32 cellular contexts compared by ENCODE assay signal in the genomic region with DNA sequence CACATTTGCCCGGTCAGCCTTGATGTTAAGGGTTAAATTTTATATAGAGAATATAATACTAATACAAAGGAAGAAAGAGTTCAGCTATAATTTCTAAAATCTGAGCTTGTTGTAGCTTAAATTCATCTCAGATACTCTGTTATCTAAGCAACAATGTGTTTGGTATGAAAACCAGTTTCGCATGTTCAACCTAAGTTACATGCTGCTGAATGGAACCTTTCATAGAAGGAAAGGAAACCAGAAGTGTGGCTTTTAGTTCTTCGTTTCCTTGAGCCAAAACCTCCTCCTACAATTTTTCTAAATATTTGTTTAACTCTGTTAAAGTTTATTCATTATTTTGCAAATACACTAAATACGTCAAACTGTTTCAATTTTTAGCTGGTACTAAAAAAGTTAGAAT. TPM values are rescaled to one million over a fixed set of nuclear protein-coding genes. Genes with fewer than 3 reads are reported as not detected.
"Had no signal": no experiment of that assay in that cellular context is flagged by ENCODE, and none has a peak within 500 bp of the region (broad histone marks: within the 10 kb centered on the region; RNA-seq: fewer than 3 reads in every experiment).

No MANE protein-coding gene starts in this region.

- H3K9me3 ChIP-seq: esophagus muscularis mucosa, heart right ventricle, left ventricle myocardium inferior, neutrophil, prostate gland, testis had no signal

- H3K4me3 ChIP-seq: esophagus muscularis mucosa, heart right ventricle, left ventricle myocardium inferior, lung, prostate gland, skin epidermis, testis had no signal

- H3K36me3 ChIP-seq: neutrophil, prostate gland had no signal

- H3K36me3 Mint-ChIP-seq: activated naive CD4-positive, alpha-beta T cell treated with anti-CD3 and anti-CD28 coated beads, Interleukin-2, amount 50 U/mL, for 24 hours had no signal

- H3K27me3 ChIP-seq: esophagus muscularis mucosa, foreskin keratinocyte, heart right ventricle, neutrophil, testis had no signal

- H3K4me1 ChIP-seq: esophagus muscularis mucosa, foreskin keratinocyte, heart right ventricle, left ventricle myocardium inferior, prostate gland, testis had no signal

- H3K27ac Mint-ChIP-seq: activated B cell treated with CpG ODN at 0.5 μM for 24 hours; activated CD8-positive, alpha-beta T cell treated with anti-CD3 and anti-CD28 coated beads for 36 hours; activated naive CD4-positive, alpha-beta T cell treated with anti-CD3 and anti-CD28 coated beads, Interleukin-2, amount 50 U/mL, for 24 hours; activated naive CD8-positive, alpha-beta T cell treated with anti-CD3 and anti-CD28 coated beads, Interleukin-2, amount 50 U/mL, for 24 hours; activated T-helper 2 cell treated with anti-CD3 and anti-CD28 coated beads, Interferon-gamma antibody, Interleukin-2, Interleukin-4, amounts not matched to agents 10 μg/mL and 5 μg/mL and 100 μg/mL, durations not matched to agents 14 hours and 24 hours and 36 hours; nephron progenitor cell; stimulated activated memory B cell treated with anti-CD40 and anti-IgM and Interleukin-4, amounts not matched to agents 10 μg/mL and 1 μg/mL and 100 μg/mL, for 72 hours had no signal

- ATAC-seq: activated CD8-positive, alpha-beta T cell treated with anti-CD3 and anti-CD28 coated beads for 36 hours; activated naive CD8-positive, alpha-beta T cell treated with anti-CD3 and anti-CD28 coated beads, Interleukin-2, amount 50 U/mL, for 24 hours; foreskin keratinocyte; heart right ventricle; sciatic nerve; stimulated activated memory B cell treated with anti-CD40 and anti-IgM and Interleukin-4, amounts not matched to agents 10 μg/mL and 1 μg/mL and 100 μg/mL, for 72 hours had no signal

- H3K27me3 Mint-ChIP-seq: activated B cell treated with CpG ODN at 0.5 μM for 24 hours; activated CD8-positive, alpha-beta T cell treated with anti-CD3 and anti-CD28 coated beads for 36 hours; activated naive CD8-positive, alpha-beta T cell treated with anti-CD3 and anti-CD28 coated beads, Interleukin-2, amount 50 U/mL, for 24 hours; naive B cell; stimulated activated memory B cell treated with anti-CD40 and anti-IgM and Interleukin-4, amounts not matched to agents 10 μg/mL and 1 μg/mL and 100 μg/mL, for 72 hours had no signal

- H3K27ac ChIP-seq: esophagus muscularis mucosa, foreskin keratinocyte, heart right ventricle, left ventricle myocardium inferior, neutrophil, prostate gland, skin epidermis, testis had no signal

- H3K9me3 Mint-ChIP-seq: activated B cell treated with CpG ODN at 0.5 μM for 24 hours; activated CD8-positive, alpha-beta T cell treated with anti-CD3 and anti-CD28 coated beads for 36 hours; activated naive CD4-positive, alpha-beta T cell treated with anti-CD3 and anti-CD28 coated beads, Interleukin-2, amount 50 U/mL, for 24 hours; activated naive CD8-positive, alpha-beta T cell treated with anti-CD3 and anti-CD28 coated beads, Interleukin-2, amount 50 U/mL, for 24 hours; activated T-helper 2 cell treated with anti-CD3 and anti-CD28 coated beads, Interferon-gamma antibody, Interleukin-2, Interleukin-4, amounts not matched to agents 10 μg/mL and 5 μg/mL and 100 μg/mL, durations not matched to agents 14 hours and 24 hours and 36 hours; central memory CD8-positive, alpha-beta T cell; stimulated activated memory B cell treated with anti-CD40 and anti-IgM and Interleukin-4, amounts not matched to agents 10 μg/mL and 1 μg/mL and 100 μg/mL, for 72 hours had no signal

- H3K4me1 Mint-ChIP-seq: activated naive CD4-positive, alpha-beta T cell treated with anti-CD3 and anti-CD28 coated beads, Interleukin-2, amount 50 U/mL, for 24 hours; activated naive CD8-positive, alpha-beta T cell treated with anti-CD3 and anti-CD28 coated beads, Interleukin-2, amount 50 U/mL, for 24 hours; central memory CD8-positive, alpha-beta T cell; stimulated activated memory B cell treated with anti-CD40 and anti-IgM and Interleukin-4, amounts not matched to agents 10 μg/mL and 1 μg/mL and 100 μg/mL, for 72 hours had no signal

- H3K4me3 Mint-ChIP-seq: activated B cell treated with CpG ODN at 0.5 μM for 24 hours; activated CD8-positive, alpha-beta T cell treated with anti-CD3 and anti-CD28 coated beads for 36 hours; activated naive CD4-positive, alpha-beta T cell treated with anti-CD3 and anti-CD28 coated beads, Interleukin-2, amount 50 U/mL, for 24 hours; activated naive CD8-positive, alpha-beta T cell treated with anti-CD3 and anti-CD28 coated beads, Interleukin-2, amount 50 U/mL, for 24 hours; central memory CD8-positive, alpha-beta T cell; nephron progenitor cell; stimulated activated memory B cell treated with anti-CD40 and anti-IgM and Interleukin-4, amounts not matched to agents 10 μg/mL and 1 μg/mL and 100 μg/mL, for 72 hours had no signal

- DNase-seq: activated B cell treated with CpG ODN at 0.5 μM for 24 hours; activated CD4-positive, alpha-beta T cell treated with anti-CD3 and anti-CD28 coated beads, Interleukin-2, amount 50 U/mL, for 1 hour; activated CD8-positive, alpha-beta T cell treated with anti-CD3 and anti-CD28 coated beads for 36 hours; activated naive CD8-positive, alpha-beta T cell treated with anti-CD3 and anti-CD28 coated beads, Interleukin-2, amount 50 U/mL, for 24 hours; activated T-cell treated with anti-CD3 and anti-CD28 coated beads, Interleukin-2, amount 50 U/mL, for 48 hours; amygdala; dermis blood vessel endothelial cell; effector CD4-positive, alpha-beta T cell; foreskin keratinocyte; heart right ventricle; kidney glomerular epithelial cell; left ventricle myocardium inferior; naive B cell; nephron progenitor cell; retina; stimulated activated CD4-positive, alpha-beta T cell treated with anti-CD3 and anti-CD28 coated beads, Interleukin-4, amount 100 ng/mL, for 24 hours; stimulated activated CD8-positive, alpha-beta memory T cell treated with anti-CD3 and anti-CD28 coated beads, Interleukin-4, amount 100 ng/mL, for 48 hours; T-helper 2 cell; testis had no signal

- FAIRE-seq: bronchial epithelial cell had no signal

RNA-seq across cellular contexts. Expression of a gene that starts 18.5 kb away (rescaled TPM):
- total RNA-seq: activated B cell treated with CpG ODN at 0.5 μM for 24 hours; activated CD8-positive, alpha-beta T cell treated with anti-CD3 and anti-CD28 coated beads for 36 hours; activated T-helper 2 cell treated with anti-CD3 and anti-CD28 coated beads, Interferon-gamma antibody, Interleukin-2, Interleukin-4, amounts not matched to agents 10 μg/mL and 5 μg/mL and 100 μg/mL, durations not matched to agents 14 hours and 24 hours and 36 hours; esophagus muscularis mucosa; glomerular endothelial cell; heart right ventricle; left ventricle myocardium inferior; osteocyte had no signal
- polyA plus RNA-seq: heart right ventricle had no signal
